ENCODE assay signal across 28 cellular contexts in genomic region chr4:188329526-188329925, GRCh38.
"Had no signal": no experiment of that assay in that cellular context is flagged by ENCODE, and none has a peak within 500 bp of the region (broad histone marks: within the 10 kb centered on the region; RNA-seq: fewer than 3 reads in every experiment).

No MANE protein-coding gene starts in this region.

- DNase-seq: heart right ventricle; hypothalamus; immature natural killer cell; kidney; left colon; left lung; lower lobe of right lung; mammary epithelial cell; mesenchymal stem cell; naive B cell; natural killer cell; ovary; spleen; stimulated activated CD4-positive, alpha-beta T cell treated with anti-CD3 and anti-CD28 coated beads, Interleukin-4, amount 100 ng/mL, for 4 hours; stimulated activated CD8-positive, alpha-beta memory T cell treated with anti-CD3 and anti-CD28 coated beads, Interleukin-4, amount 100 ng/mL, for 48 hours; stimulated activated naive CD4-positive, alpha-beta T cell treated with Interleukin-2 at 50 U/mL for 16 hours; stimulated activated naive CD8-positive, alpha-beta T cell treated with anti-CD3 and anti-CD28 coated beads, Interleukin-15, amount 100 ng/mL, for 72 hours; substantia nigra; testis; thyroid gland; transverse colon; upper lobe of right lung had no signal

- H3K27me3 Mint-ChIP-seq: naive B cell; progenitor cell of endocrine pancreas; stimulated activated memory B cell treated with anti-CD40 and anti-IgM and Interleukin-4, amounts not matched to agents 10 μg/mL and 1 μg/mL and 100 μg/mL, for 72 hours; stimulated activated naive CD8-positive, alpha-beta T cell treated with anti-CD3 and anti-CD28 coated beads, Interleukin-15, amount 100 ng/mL, for 72 hours had no signal

- H3K27ac ChIP-seq: heart right ventricle, left lung, lower lobe of right lung, ovary, right atrium auricular region, skin epidermis, spleen, testis, thyroid gland, transverse colon, upper lobe of right lung had no signal

- H3K36me3 ChIP-seq: heart right ventricle, left lung, lower lobe of right lung, ovary, right atrium auricular region, spleen, thyroid gland, transverse colon, upper lobe of right lung had no signal

- H3K9me3 ChIP-seq: heart right ventricle, lower lobe of right lung, ovary, right atrium auricular region, testis, thyroid gland, transverse colon, upper lobe of right lung had no signal

- ATAC-seq: heart right ventricle; left colon; left lung; lower lobe of right lung; natural killer cell; sciatic nerve; stimulated activated memory B cell treated with anti-CD40 and anti-IgM and Interleukin-4, amounts not matched to agents 10 μg/mL and 1 μg/mL and 100 μg/mL, for 72 hours; stimulated activated naive CD8-positive, alpha-beta T cell treated with anti-CD3 and anti-CD28 coated beads, Interleukin-15, amount 100 ng/mL, for 72 hours; upper lobe of right lung had no signal

- H3K36me3 Mint-ChIP-seq: mesothelial cell of epicardium; naive B cell; stimulated activated memory B cell treated with anti-CD40 and anti-IgM and Interleukin-4, amounts not matched to agents 10 μg/mL and 1 μg/mL and 100 μg/mL, for 72 hours had no signal

- H3K4me3 ChIP-seq: heart right ventricle, left lung, lower lobe of right lung, ovary, right atrium auricular region, skin epidermis, spleen, testis, thyroid gland, transverse colon, upper lobe of right lung had no signal

- H3K4me1 ChIP-seq: heart right ventricle, left lung, lower lobe of right lung, right atrium auricular region, spleen, testis, thyroid gland, transverse colon, upper lobe of right lung had no signal

- H3K4me1 Mint-ChIP-seq: immature natural killer cell; mesothelial cell of epicardium; naive B cell; natural killer cell; stimulated activated memory B cell treated with anti-CD40 and anti-IgM and Interleukin-4, amounts not matched to agents 10 μg/mL and 1 μg/mL and 100 μg/mL, for 72 hours; stimulated activated naive CD8-positive, alpha-beta T cell treated with anti-CD3 and anti-CD28 coated beads, Interleukin-15, amount 100 ng/mL, for 72 hours had no signal

- H3K27me3 ChIP-seq: left lung, ovary, right atrium auricular region, spleen, testis, thyroid gland, transverse colon, upper lobe of right lung had no signal

- H3K4me3 Mint-ChIP-seq: immature natural killer cell; mesothelial cell of epicardium; naive B cell; natural killer cell; stimulated activated memory B cell treated with anti-CD40 and anti-IgM and Interleukin-4, amounts not matched to agents 10 μg/mL and 1 μg/mL and 100 μg/mL, for 72 hours; stimulated activated naive CD8-positive, alpha-beta T cell treated with anti-CD3 and anti-CD28 coated beads, Interleukin-15, amount 100 ng/mL, for 72 hours had no signal

- H3K27ac Mint-ChIP-seq: immature natural killer cell; mesothelial cell of epicardium; natural killer cell; stimulated activated memory B cell treated with anti-CD40 and anti-IgM and Interleukin-4, amounts not matched to agents 10 μg/mL and 1 μg/mL and 100 μg/mL, for 72 hours; stimulated activated naive CD8-positive, alpha-beta T cell treated with anti-CD3 and anti-CD28 coated beads, Interleukin-15, amount 100 ng/mL, for 72 hours had no signal
